Comparison of ENCODE assay signal across 1 cellular context in genomic region chr1:16082283-16083038, GRCh38.
A peak's percentile ranks its signal among the peaks of the same experiment; 100 is the strongest.
TF ChIP-seq lines count a peak whose summit lies in the region.

No MANE protein-coding gene starts in this region.

TF ChIP-seq in H1, 55 proteins besides CTCF, POLR2A, EP300 and RAD21:
- no peak for TF ChIP-seq YY1 (IDR thresholded peaks at IDR 0.05; ENCODE audit: low read depth, low read length)
- no peak for TF ChIP-seq BACH1 (IDR thresholded peaks at IDR 0.05; ENCODE audit: low read length)
- peak in 1 of 2 experiments; percentile 49; a peak in 1 of 4 replicates for TF ChIP-seq SIN3A (conservative IDR thresholded peaks at IDR 0.05 in 1 of 2, IDR thresholded peaks at IDR 0.05 in 1 of 2; ENCODE audit: low read depth in 1 of 2, low read length in 2 of 2)
- TF ChIP-seq TEAD4 (IDR thresholded peaks at IDR 0.05; ENCODE audit: low read depth, low read length), result 0 out of 2 replicates have a peak, but pooled peaks have one; percentile 30
